ENCODE assay signal across 22 cellular contexts in genomic region chr2:98240796-98241398, GRCh38.
DNase-seq lines count a peak whose midpoint lies in the region; ATAC-seq, FAIRE-seq and TF ChIP-seq lines count a peak whose summit lies in the region.
"Had no signal": no experiment of that assay in that cellular context is flagged by ENCODE, and none has a peak within 500 bp of the region (broad histone marks: within the 10 kb centered on the region; RNA-seq: fewer than 3 reads in every experiment).

No MANE protein-coding gene starts in this region.

- H4K20me1 ChIP-seq in GM23338 (replicated peaks; ENCODE audit: insufficient read depth), result no peaks in the 10 kb centered on the region

- no peak overlapping the region for H3K4me2 ChIP-seq in GM23338

- FAIRE-seq in bronchial epithelial cell (lab: Jason Lieb, UNC), result peak; percentile 55
- FAIRE-seq: GM12878, HTR-8/SVneo had no signal

- no peaks in the 10 kb centered on the region for H3K27me3 ChIP-seq in GM23338 (ENCODE audit: insufficient read depth)
- no peaks in the 10 kb centered on the region for H3K27me3 ChIP-seq in bronchial epithelial cell (ENCODE audit: control insufficient read depth, insufficient read depth, low read length)
- H3K27me3 ChIP-seq: BE2C had no signal

- ATAC-seq in GM23338 (no peak), HG03354 (IDR thresholded peaks at IDR 0.05; ENCODE audit: poor library complexity, severe bottlenecking, unreplicated experiment) (no peak), HG03039 (IDR thresholded peaks at IDR 0.05; ENCODE audit: unreplicated experiment) (no peak)
- ATAC-seq: GM12878, SK-N-SH treated with all-trans-retinoic acid at 6 μM for 48 hours had no signal

- H3K27me3 Mint-ChIP-seq in GM23338 (ENCODE audit: insufficient read depth, low read depth, poor library complexity), result peaks cover 4% of the 10 kb centered on the region
- no peaks in the 10 kb centered on the region for H3K27me3 Mint-ChIP-seq in mesothelial cell of epicardium (ENCODE audit: low read depth)
- peaks cover 2% of the 10 kb centered on the region for H3K27me3 Mint-ChIP-seq in endothelial cell (ENCODE audit: unreplicated experiment)

- H3K36me3 ChIP-seq in GM23338 (ENCODE audit: insufficient read depth), result no peaks in the 10 kb centered on the region
- H3K36me3 ChIP-seq in bronchial epithelial cell (ENCODE audit: control insufficient read depth, insufficient read depth, low read length), result no peaks in the 10 kb centered on the region
- H3K36me3 ChIP-seq: BE2C had no signal

- H3K4me3 ChIP-seq in GM23338, result no peak overlapping the region
- H3K4me3 ChIP-seq in bronchial epithelial cell (ENCODE audit: low read depth, low read length), result no peak overlapping the region
- H3K4me3 ChIP-seq: GM12878 had no signal

- H3K27ac Mint-ChIP-seq in GM23338, result no peak overlapping the region
- peak overlapping the region; percentile 10 for H3K27ac Mint-ChIP-seq in mesothelial cell of epicardium
- no peak overlapping the region for H3K27ac Mint-ChIP-seq in endothelial cell (ENCODE audit: unreplicated experiment)
- H3K27ac Mint-ChIP-seq: HFFc6 had no signal

- H3K9me3 Mint-ChIP-seq in GM23338 (no peaks in the 10 kb centered on the region; the same call in 2 of the 3 replicates), mesothelial cell of epicardium (peaks cover 3% of the 10 kb centered on the region), endothelial cell (ENCODE audit: unreplicated experiment) (no peaks in the 10 kb centered on the region)
- H3K9me3 Mint-ChIP-seq: H9, HFFc6 had no signal

- H3K27ac ChIP-seq in GM23338 (ENCODE audit: low read depth) (no peak overlapping the region), substantia nigra (ENCODE audit: low read depth, low read length, poor library complexity, severe bottlenecking) (peak overlapping the region; percentile 13)
- H3K27ac ChIP-seq: RWPE1 had no signal

- peak overlapping the region; percentile 28; the same call in 1 of the 2 replicates for H2AFZ ChIP-seq in GM23338

- H3F3A ChIP-seq in GM23338 (replicated peaks; ENCODE audit: low read depth), result no peaks in the 10 kb centered on the region

- H3K4me1 Mint-ChIP-seq in GM23338 (peaks cover 2% of the 10 kb centered on the region; the same call in 1 of the 3 replicates), mesothelial cell of epicardium (peaks cover 4% of the 10 kb centered on the region), endothelial cell (ENCODE audit: unreplicated experiment) (no peaks in the 10 kb centered on the region)

- H3K79me2 ChIP-seq in GM23338 (replicated peaks; ENCODE audit: insufficient read depth), result no peaks in the 10 kb centered on the region

- DNase-seq in GM23338 (ENCODE audit: low spot score) (no peak), bronchial epithelial cell (ENCODE audit: low read depth) (no peak), mesothelial cell of epicardium (ENCODE audit: low spot score in 2 of 2, unreplicated experiment in 2 of 2) (no peak), substantia nigra (lab: John Stamatoyannopoulos, UW) (no peak), endothelial cell (ENCODE audit: low spot score) (no peak)
- DNase-seq: BE2C, DMS79 treated with DMSO at 0.1 percent for 48 hours, H9, HFFc6, KG1, NCI-H1105, NCI-H1694 treated with DMSO at 0.1 percent for 48 hours, NCI-H2081 treated with DMSO at 0.1 percent for 48 hours, NCI-H2171 treated with DMSO at 0.1 percent for 48 hours, NCI-H526, SHP77 treated with DMSO at 0.1 percent for 48 hours had no signal

- TF ChIP-seq CTCF in GM23338 (conservative IDR thresholded peaks at IDR 0.05; ENCODE audit: low read depth in 2 of 2) (no peak), bronchial epithelial cell (IDR thresholded peaks at IDR 0.05; ENCODE audit: insufficient read depth, low read length, severe bottlenecking) (no peak), mesothelial cell of epicardium (IDR thresholded peaks at IDR 0.05; ENCODE audit: unreplicated experiment) (no peak), endothelial cell (IDR thresholded peaks at IDR 0.05; ENCODE audit: unreplicated experiment) (no peak)

- no peaks in the 10 kb centered on the region for H3K36me3 Mint-ChIP-seq in GM23338 (ENCODE audit: low read depth)
- H3K36me3 Mint-ChIP-seq in mesothelial cell of epicardium, result no peaks in the 10 kb centered on the region
- H3K36me3 Mint-ChIP-seq in endothelial cell (ENCODE audit: low read depth, unreplicated experiment), result no peaks in the 10 kb centered on the region

- H3K9me2 ChIP-seq in GM23338 (ENCODE audit: insufficient read depth), result peaks cover 6% of the 10 kb centered on the region; the same call in 1 of the 2 replicates

- H3K4me3 Mint-ChIP-seq in GM23338, result no peak overlapping the region
- H3K4me3 Mint-ChIP-seq in mesothelial cell of epicardium, result no peak overlapping the region
- H3K4me3 Mint-ChIP-seq in endothelial cell (ENCODE audit: unreplicated experiment), result no peak overlapping the region
- H3K4me3 Mint-ChIP-seq: H9, HFFc6 had no signal

- no peaks in the 10 kb centered on the region for H3K4me1 ChIP-seq in GM23338 (ENCODE audit: insufficient read depth)
- H3K4me1 ChIP-seq: BE2C had no signal

TF ChIP-seq in GM23338, 12 proteins besides CTCF, POLR2A, EP300 and RAD21 (continues in another document):
- TF ChIP-seq JUNB (IDR thresholded peaks at IDR 0.05; ENCODE audit: unreplicated experiment) (no peak), EZH2phosphoT487 (IDR thresholded peaks at IDR 0.05; ENCODE audit: unreplicated experiment) (no peak), POLR2AphosphoS5 (IDR thresholded peaks at IDR 0.05; ENCODE audit: low read depth) (no peak), ZNF114 (CRISPR knock-in tag; IDR thresholded peaks at IDR 0.05) (no peak), EZH2 (IDR thresholded peaks at IDR 0.05; ENCODE audit: low read depth, unreplicated experiment) (no peak), NANOG (IDR thresholded peaks at IDR 0.05; ENCODE audit: borderline replicate concordance) (no peak), STAT1 (IDR thresholded peaks at IDR 0.05; ENCODE audit: unreplicated experiment) (no peak), ETS1 (IDR thresholded peaks at IDR 0.05) (no peak), CREB1 (CRISPR knock-in tag; IDR thresholded peaks at IDR 0.05; ENCODE audit: low read depth) (no peak)
